In genomic region chr18:9403795-9404564, GRCh38 we compare ENCODE assay signal across 12 cellular contexts.
DNase-seq lines count a peak whose midpoint lies in the region; ATAC-seq, FAIRE-seq and TF ChIP-seq lines count a peak whose summit lies in the region.
"Had no signal": no experiment of that assay in that cellular context is flagged by ENCODE, and none has a peak within 500 bp of the region (broad histone marks: within the 10 kb centered on the region; RNA-seq: fewer than 3 reads in every experiment).

No MANE protein-coding gene starts in this region.

- no peaks in the 10 kb centered on the region for H4K20me1 ChIP-seq in HepG2 (ENCODE audit: insufficient read depth, low read length)

- no peaks in the 10 kb centered on the region for H3K79me2 ChIP-seq in HepG2 (ENCODE audit: insufficient read depth, low read length)

- 0 out of 2 replicates have a peak, but pooled peaks have one; percentile 28 for TF ChIP-seq RAD21 in HepG2 (CRISPR knock-in tag; IDR thresholded peaks at IDR 0.05)

- H3K9ac ChIP-seq in HepG2 (ENCODE audit: insufficient read depth, low read depth, low read length), result no peak overlapping the region

- DNase-seq in CD8-positive, alpha-beta T cell, result no peak
- DNase-seq in GM12891 (ENCODE audit: insufficient read length, low spot score) (no peak), HepG2 (ENCODE audit: low spot score) (peak; percentile 54)
- DNase-seq in activated CD8-positive, alpha-beta T cell treated with anti-CD3 and anti-CD28 coated beads for 36 hours, result peak; percentile 25
- DNase-seq: amygdala, HFFc6, SW 1271 had no signal

- TF ChIP-seq CTCF in CD8-positive, alpha-beta T cell (IDR thresholded peaks at IDR 0.05), result no peak
- TF ChIP-seq CTCF in activated CD8-positive, alpha-beta T cell treated with anti-CD3 and anti-CD28 coated beads for 36 hours (IDR thresholded peaks at IDR 0.05), result no peak
- peak; percentile 55 for TF ChIP-seq CTCF in HepG2 (CRISPR knock-in tag; IDR thresholded peaks at IDR 0.05)

- peak overlapping the region; percentile 27 for H3K4me3 ChIP-seq in CD8-positive, alpha-beta T cell (ENCODE audit: low read depth, low read length)
- no peak overlapping the region for H3K4me3 ChIP-seq in HepG2 (replicated peaks in 1 of 3; ENCODE audit: insufficient read depth in 1 of 3, low read depth in 2 of 3, low read length in 3 of 3)

- in situ Hi-C loops in HepG2 (cut with HindIII; ENCODE audit: extremely low pct_ligation_motif_present, low pct_unique_long_range_greater_than_20kb), result no loop called here

- intact Hi-C loops in CD8-positive, alpha-beta T cell (cut with DNase I, micrococcal nuclease), result no loop called here
- intact Hi-C loops in activated CD8-positive, alpha-beta T cell treated with anti-CD3 and anti-CD28 coated beads for 36 hours (cut with micrococcal nuclease), result no loop called here
- intact Hi-C loops in HepG2 (cut with micrococcal nuclease; ENCODE audit: unreplicated experiment), result no loop called here

- POLR2A ChIA-PET in CD8-positive, alpha-beta T cell (lab: Charles Lee), result no interaction called here
- POLR2A ChIA-PET in activated CD8-positive, alpha-beta T cell treated with anti-CD3 and anti-CD28 coated beads for 36 hours (lab: Charles Lee), result interaction anchor here (0.6 kb wide), 1 partner anchor 125 kb away, joined by 3 read pairs; no protein-coding TSS in a partner anchor
- POLR2A ChIA-PET in HepG2 (lab: Yijun Ruan, JAX), result no interaction called here

- no peaks in the 10 kb centered on the region for H3K27me3 Mint-ChIP-seq in CD8-positive, alpha-beta T cell (ENCODE audit: low read depth)
- H3K27me3 Mint-ChIP-seq in activated CD8-positive, alpha-beta T cell treated with anti-CD3 and anti-CD28 coated beads for 36 hours, result peaks cover 4% of the 10 kb centered on the region

- BruUV-seq in HepG2 (replicated peaks; lab: Mats Ljungman, UMichigan), result no TSS peak

- no peaks in the 10 kb centered on the region for H3K4me1 ChIP-seq in CD8-positive, alpha-beta T cell (ENCODE audit: insufficient read depth, low read length)
- H3K4me1 ChIP-seq in HepG2 (ENCODE audit: insufficient read depth, low read length), result no peaks in the 10 kb centered on the region

- no peak overlapping the region for H2AFZ ChIP-seq in HepG2 (ENCODE audit: low read length)

- H3K27ac ChIP-seq in CD8-positive, alpha-beta T cell (ENCODE audit: low read depth, low read length), result no peak overlapping the region
- no peak overlapping the region for H3K27ac ChIP-seq in HepG2 (ENCODE audit: extremely low read length, insufficient read depth, low read length)

- peak overlapping the region; percentile 78 for H3K4me3 Mint-ChIP-seq in CD8-positive, alpha-beta T cell
- peak overlapping the region; percentile 64 for H3K4me3 Mint-ChIP-seq in activated CD8-positive, alpha-beta T cell treated with anti-CD3 and anti-CD28 coated beads for 36 hours
- H3K4me3 Mint-ChIP-seq: HFFc6 had no signal

- no peaks in the 10 kb centered on the region for H3K9me3 ChIP-seq in CD8-positive, alpha-beta T cell (ENCODE audit: low read length)
- H3K9me3 ChIP-seq in HepG2 (ENCODE audit: low read length), result no peaks in the 10 kb centered on the region

- peaks cover 14% of the 10 kb centered on the region for H3K4me1 Mint-ChIP-seq in CD8-positive, alpha-beta T cell (ENCODE audit: low read depth)
- H3K4me1 Mint-ChIP-seq in activated CD8-positive, alpha-beta T cell treated with anti-CD3 and anti-CD28 coated beads for 36 hours (ENCODE audit: low read depth), result peaks cover 10% of the 10 kb centered on the region

- H3K36me3 ChIP-seq in CD8-positive, alpha-beta T cell (ENCODE audit: insufficient read depth, low read length), result no peaks in the 10 kb centered on the region
- no peaks in the 10 kb centered on the region for H3K36me3 ChIP-seq in HepG2 (replicated peaks in 1 of 2; ENCODE audit: control insufficient read depth in 1 of 2, insufficient read depth in 2 of 2, low read length in 2 of 2)

- CTCF ChIA-PET in CD8-positive, alpha-beta T cell (lab: Charles Lee), result interaction anchor here (0.9 kb wide), 1 partner anchor 14 kb away, joined by 3 read pairs; no protein-coding TSS in a partner anchor
- CTCF ChIA-PET in activated CD8-positive, alpha-beta T cell treated with anti-CD3 and anti-CD28 coated beads for 36 hours (lab: Charles Lee), result interaction anchor here (1.6 kb wide), 1 partner anchor 105 kb away, joined by 4 read pairs; no protein-coding TSS in a partner anchor
- CTCF ChIA-PET in HepG2 (lab: Yijun Ruan, JAX; ENCODE audit: low intra/inter-chr PET ratio, low total read pairs), result no interaction called here

- H3K4me2 ChIP-seq in HepG2 (ENCODE audit: low read depth, low read length), result no peak overlapping the region

- no peaks in the 10 kb centered on the region for H3K27me3 ChIP-seq in CD8-positive, alpha-beta T cell (ENCODE audit: insufficient read depth, low read length)
- no peaks in the 10 kb centered on the region for H3K27me3 ChIP-seq in HepG2 (ENCODE audit: control insufficient read depth in 1 of 2, insufficient read depth in 2 of 2, low read length in 2 of 2)

- peak; percentile 33 for FAIRE-seq in GM12891 (lab: Jason Lieb, UNC)
- FAIRE-seq in HepG2 (lab: Jason Lieb, UNC), result no peak
- FAIRE-seq: G401.6 had no signal

- H3K27ac Mint-ChIP-seq in CD8-positive, alpha-beta T cell, result no peak overlapping the region
- peak overlapping the region; percentile 69 for H3K27ac Mint-ChIP-seq in activated CD8-positive, alpha-beta T cell treated with anti-CD3 and anti-CD28 coated beads for 36 hours
- H3K27ac Mint-ChIP-seq: HFFc6 had no signal

- TF ChIP-seq POLR2A in GM12891 (IDR thresholded peaks at IDR 0.05; ENCODE audit: low read depth, low read length), result no peak
- no peak for TF ChIP-seq POLR2A in HepG2 (IDR thresholded peaks at IDR 0.05; ENCODE audit: insufficient read depth in 1 of 2, low read depth in 2 of 2, low read length in 2 of 2)

- H3K36me3 Mint-ChIP-seq in CD8-positive, alpha-beta T cell, result peaks cover 3% of the 10 kb centered on the region
- peaks cover 8% of the 10 kb centered on the region for H3K36me3 Mint-ChIP-seq in activated CD8-positive, alpha-beta T cell treated with anti-CD3 and anti-CD28 coated beads for 36 hours (ENCODE audit: low read depth)

- 76% methylated on average over 24 of the region's 24 CpGs for WGBS in HepG2 (ENCODE audit: low lambda C conversion rate)

- H3K9me3 Mint-ChIP-seq in CD8-positive, alpha-beta T cell, result peaks cover 4% of the 10 kb centered on the region
- peaks cover 4% of the 10 kb centered on the region for H3K9me3 Mint-ChIP-seq in activated CD8-positive, alpha-beta T cell treated with anti-CD3 and anti-CD28 coated beads for 36 hours

- TF ChIP-seq EP300 in HepG2 (IDR thresholded peaks at IDR 0.05; ENCODE audit: low read depth in 2 of 2, low read length in 2 of 2) (no peak), HepG2 (CRISPR knock-in tag; IDR thresholded peaks at IDR 0.05; ENCODE audit: borderline replicate concordance) (no peak)

- ATAC-seq in CD8-positive, alpha-beta T cell, result no peak
- ATAC-seq in activated CD8-positive, alpha-beta T cell treated with anti-CD3 and anti-CD28 coated beads for 36 hours, result peak; percentile 48
- ATAC-seq in HepG2 (peak; percentile 81), GM21381 (IDR thresholded peaks at IDR 0.05; ENCODE audit: unreplicated experiment) (no peak), HG02970 (IDR thresholded peaks at IDR 0.05; ENCODE audit: low FRiP score, unreplicated experiment) (no peak), HG02571 (IDR thresholded peaks at IDR 0.05; ENCODE audit: unreplicated experiment) (no peak), HG03342 (IDR thresholded peaks at IDR 0.05; ENCODE audit: unreplicated experiment) (no peak)

TF ChIP-seq in GM12891, 5 proteins besides CTCF, POLR2A, EP300 and RAD21:
- TF ChIP-seq POLR2AphosphoS5 (IDR thresholded peaks at IDR 0.05; ENCODE audit: low read depth, low read length) (peak; percentile 19; the same call in 1 of the 2 replicates), TAF1 (IDR thresholded peaks at IDR 0.05; ENCODE audit: low read depth, low read length) (no peak), POU2F2 (IDR thresholded peaks at IDR 0.05; ENCODE audit: low read depth, low read length) (no peak), PAX5 (IDR thresholded peaks at IDR 0.05; ENCODE audit: insufficient read depth, low read length, severe bottlenecking) (no peak), SPI1 (IDR thresholded peaks at IDR 0.05; ENCODE audit: low read depth, low read length) (no peak)
TF ChIP-seq in GM12891: peak in this region for 1.

TF ChIP-seq in HepG2, 621 proteins besides CTCF, POLR2A, EP300 and RAD21 (continues in another document):
- TF ChIP-seq ZNF644 (CRISPR knock-in tag; IDR thresholded peaks at IDR 0.05; ENCODE audit: low read depth), result peak; percentile 75; the same call in 1 of the 2 replicates
- no peak for TF ChIP-seq ZKSCAN5 (CRISPR knock-in tag; IDR thresholded peaks at IDR 0.05)
- TF ChIP-seq YY1 (IDR thresholded peaks at IDR 0.05; ENCODE audit: insufficient read depth, insufficient replicate concordance, low read depth, low read length), result peak; percentile 56
- peak; percentile 34; the same call in 1 of the 2 replicates for TF ChIP-seq HOMEZ (CRISPR knock-in tag; IDR thresholded peaks at IDR 0.05; ENCODE audit: low read depth)
- TF ChIP-seq ZMYM2 (CRISPR knock-in tag; IDR thresholded peaks at IDR 0.05), result peak; percentile 69; the same call in 1 of the 2 replicates
- peak; percentile 19; the same call in 1 of the 2 replicates for TF ChIP-seq SMC3 (IDR thresholded peaks at IDR 0.05; ENCODE audit: low read length)

Comparison
In these comparisons a context has a peak if more than half of its experiments do, and no peak if none do; other contexts are left out.
1. ATAC-seq: peak in activated CD8-positive, alpha-beta T cell treated with anti-CD3 and anti-CD28 coated beads for 36 hours (single experiment) and HepG2 (single experiment); none in CD8-positive, alpha-beta T cell (single experiment), GM21381 (single experiment), HG02970 (single experiment), HG02571 (single experiment) and HG03342 (single experiment).
2. DNase-seq: peak in activated CD8-positive, alpha-beta T cell treated with anti-CD3 and anti-CD28 coated beads for 36 hours (single experiment) and HepG2 (single experiment); none in CD8-positive, alpha-beta T cell (0 of 7) and GM12891 (single experiment).